In the genomic region with DNA sequence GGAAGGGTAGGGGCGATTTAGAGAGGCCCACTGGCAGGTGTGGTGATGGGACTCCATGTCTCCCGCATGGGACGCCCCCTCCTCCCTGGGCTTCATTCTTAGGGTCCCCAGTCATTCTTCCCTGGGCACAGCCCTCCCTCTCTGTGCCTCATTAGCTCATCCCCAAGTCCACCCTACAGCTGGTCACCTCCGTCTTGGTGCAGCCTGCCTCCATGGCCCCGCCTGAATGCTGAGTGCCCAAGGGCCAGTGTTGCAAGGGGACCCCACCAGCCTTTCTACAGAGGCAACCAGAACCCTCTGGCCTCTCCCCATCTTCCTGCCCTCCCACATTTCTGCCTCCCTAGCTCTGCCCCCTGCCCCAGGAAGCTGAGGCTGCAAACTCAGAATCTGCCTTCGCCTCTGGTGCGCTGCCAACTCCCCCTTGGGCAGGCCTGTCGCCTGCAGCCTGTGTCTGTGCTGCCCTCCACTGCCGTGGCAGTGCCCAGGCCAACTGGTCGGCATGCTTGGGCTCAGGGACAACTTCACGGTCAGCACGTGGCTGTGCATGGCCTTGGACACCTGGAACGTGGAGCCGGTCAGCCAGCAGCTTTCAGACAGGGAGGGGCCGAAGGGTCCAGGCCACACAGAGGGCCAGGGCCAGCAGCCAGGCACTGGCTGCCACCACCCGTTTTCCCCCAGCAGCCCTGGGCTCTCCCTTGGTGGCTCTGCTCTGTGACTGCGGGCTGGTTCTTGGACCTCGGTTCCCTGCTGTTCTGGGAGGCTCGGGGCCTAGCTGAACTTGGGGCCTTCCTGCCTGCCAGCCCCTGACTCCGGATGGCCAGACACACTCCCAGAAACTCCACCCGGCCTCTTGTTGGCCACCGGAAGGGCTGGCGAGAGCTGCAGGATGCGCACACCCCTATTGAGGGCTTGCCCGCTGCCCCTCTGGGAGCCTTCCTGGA, we compare ENCODE assay signal across 1 cellular context.
TF ChIP-seq lines count a peak whose summit lies in the region.

No MANE protein-coding gene starts in this region.

TF ChIP-seq in HepG2, 621 proteins besides CTCF, POLR2A, EP300 and RAD21 (continues in another document):
- TF ChIP-seq, protein P1, sequence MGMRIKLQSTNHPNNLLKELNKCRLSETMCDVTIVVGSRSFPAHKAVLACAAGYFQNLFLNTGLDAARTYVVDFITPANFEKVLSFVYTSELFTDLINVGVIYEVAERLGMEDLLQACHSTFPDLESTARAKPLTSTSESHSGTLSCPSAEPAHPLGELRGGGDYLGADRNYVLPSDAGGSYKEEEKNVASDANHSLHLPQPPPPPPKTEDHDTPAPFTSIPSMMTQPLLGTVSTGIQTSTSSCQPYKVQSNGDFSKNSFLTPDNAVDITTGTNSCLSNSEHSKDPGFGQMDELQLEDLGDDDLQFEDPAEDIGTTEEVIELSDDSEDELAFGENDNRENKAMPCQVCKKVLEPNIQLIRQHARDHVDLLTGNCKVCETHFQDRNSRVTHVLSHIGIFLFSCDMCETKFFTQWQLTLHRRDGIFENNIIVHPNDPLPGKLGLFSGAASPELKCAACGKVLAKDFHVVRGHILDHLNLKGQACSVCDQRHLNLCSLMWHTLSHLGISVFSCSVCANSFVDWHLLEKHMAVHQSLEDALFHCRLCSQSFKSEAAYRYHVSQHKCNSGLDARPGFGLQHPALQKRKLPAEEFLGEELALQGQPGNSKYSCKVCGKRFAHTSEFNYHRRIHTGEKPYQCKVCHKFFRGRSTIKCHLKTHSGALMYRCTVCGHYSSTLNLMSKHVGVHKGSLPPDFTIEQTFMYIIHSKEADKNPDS (CRISPR knock-in tag; IDR thresholded peaks at IDR 0.05) = peak; percentile 92
- TF ChIP-seq CREBL2 (CRISPR knock-in tag; IDR thresholded peaks at IDR 0.05; ENCODE audit: borderline replicate concordance) (peak; percentile 92; the same call in 1 of the 2 replicates), ZNF850 (CRISPR knock-in tag; conservative IDR thresholded peaks at IDR 0.05) (no peak), ZNF326 (CRISPR knock-in tag; IDR thresholded peaks at IDR 0.05; ENCODE audit: borderline replicate concordance) (no peak), RFX5 (IDR thresholded peaks at IDR 0.05; ENCODE audit: low read depth, low read length) (no peak), MNT (IDR thresholded peaks at IDR 0.05) (peak; percentile 86), DRAP1 (CRISPR knock-in tag; IDR thresholded peaks at IDR 0.05) (peak; percentile 77), ZC3H4 (CRISPR knock-in tag; IDR thresholded peaks at IDR 0.05; ENCODE audit: borderline replicate concordance) (no peak; the same call in 1 of the 2 replicates), REL (CRISPR knock-in tag; conservative IDR thresholded peaks at IDR 0.05) (peak; percentile 97), HMG20B (CRISPR knock-in tag; conservative IDR thresholded peaks at IDR 0.05) (no peak), SAFB2 (CRISPR knock-in tag; IDR thresholded peaks at IDR 0.05; ENCODE audit: borderline replicate concordance, low read depth) (peak; percentile 67; the same call in 1 of the 2 replicates), KDM4B (CRISPR knock-in tag; IDR thresholded peaks at IDR 0.05) (peak; percentile 91; the same call in 1 of the 2 replicates), MXD4 (CRISPR knock-in tag; IDR thresholded peaks at IDR 0.05) (peak; percentile 93), NFRKB (IDR thresholded peaks at IDR 0.05) (no peak), HMGXB3 (CRISPR knock-in tag; IDR thresholded peaks at IDR 0.05; ENCODE audit: borderline replicate concordance) (peak; percentile 82), ELF3 (CRISPR knock-in tag; IDR thresholded peaks at IDR 0.05) (peak; percentile 88), ATF1 (CRISPR knock-in tag; IDR thresholded peaks at IDR 0.05) (no peak), GATAD1 (CRISPR knock-in tag; IDR thresholded peaks at IDR 0.05) (peak; percentile 80), ZNF205 (CRISPR knock-in tag; IDR thresholded peaks at IDR 0.05) (peak; percentile 78), ZNF282 (IDR thresholded peaks at IDR 0.05; ENCODE audit: partially characterized antibody) (no peak), JUN (CRISPR knock-in tag; IDR thresholded peaks at IDR 0.05) (no peak), AKAP8 (CRISPR knock-in tag; IDR thresholded peaks at IDR 0.05) (peak; percentile 74; the same call in 1 of the 2 replicates), PTBP1 (IDR thresholded peaks at IDR 0.05; ENCODE audit: low read depth, low read length, poor library complexity, severe bottlenecking) (no peak), ZNF33A (CRISPR knock-in tag; IDR thresholded peaks at IDR 0.05; ENCODE audit: borderline replicate concordance) (peak; percentile 35; the same call in 1 of the 2 replicates), GLMP (CRISPR knock-in tag; IDR thresholded peaks at IDR 0.05; ENCODE audit: borderline replicate concordance) (no peak), TCF7L2 (IDR thresholded peaks at IDR 0.05; ENCODE audit: low read depth, low read length) (no peak), HDAC6 (IDR thresholded peaks at IDR 0.05; ENCODE audit: low read depth, low read length) (no peak), TP53 (CRISPR knock-in tag; conservative IDR thresholded peaks at IDR 0.05) (0 out of 2 replicates have a peak, but pooled peaks have one; percentile 16)
- TF ChIP-seq, protein P2, sequence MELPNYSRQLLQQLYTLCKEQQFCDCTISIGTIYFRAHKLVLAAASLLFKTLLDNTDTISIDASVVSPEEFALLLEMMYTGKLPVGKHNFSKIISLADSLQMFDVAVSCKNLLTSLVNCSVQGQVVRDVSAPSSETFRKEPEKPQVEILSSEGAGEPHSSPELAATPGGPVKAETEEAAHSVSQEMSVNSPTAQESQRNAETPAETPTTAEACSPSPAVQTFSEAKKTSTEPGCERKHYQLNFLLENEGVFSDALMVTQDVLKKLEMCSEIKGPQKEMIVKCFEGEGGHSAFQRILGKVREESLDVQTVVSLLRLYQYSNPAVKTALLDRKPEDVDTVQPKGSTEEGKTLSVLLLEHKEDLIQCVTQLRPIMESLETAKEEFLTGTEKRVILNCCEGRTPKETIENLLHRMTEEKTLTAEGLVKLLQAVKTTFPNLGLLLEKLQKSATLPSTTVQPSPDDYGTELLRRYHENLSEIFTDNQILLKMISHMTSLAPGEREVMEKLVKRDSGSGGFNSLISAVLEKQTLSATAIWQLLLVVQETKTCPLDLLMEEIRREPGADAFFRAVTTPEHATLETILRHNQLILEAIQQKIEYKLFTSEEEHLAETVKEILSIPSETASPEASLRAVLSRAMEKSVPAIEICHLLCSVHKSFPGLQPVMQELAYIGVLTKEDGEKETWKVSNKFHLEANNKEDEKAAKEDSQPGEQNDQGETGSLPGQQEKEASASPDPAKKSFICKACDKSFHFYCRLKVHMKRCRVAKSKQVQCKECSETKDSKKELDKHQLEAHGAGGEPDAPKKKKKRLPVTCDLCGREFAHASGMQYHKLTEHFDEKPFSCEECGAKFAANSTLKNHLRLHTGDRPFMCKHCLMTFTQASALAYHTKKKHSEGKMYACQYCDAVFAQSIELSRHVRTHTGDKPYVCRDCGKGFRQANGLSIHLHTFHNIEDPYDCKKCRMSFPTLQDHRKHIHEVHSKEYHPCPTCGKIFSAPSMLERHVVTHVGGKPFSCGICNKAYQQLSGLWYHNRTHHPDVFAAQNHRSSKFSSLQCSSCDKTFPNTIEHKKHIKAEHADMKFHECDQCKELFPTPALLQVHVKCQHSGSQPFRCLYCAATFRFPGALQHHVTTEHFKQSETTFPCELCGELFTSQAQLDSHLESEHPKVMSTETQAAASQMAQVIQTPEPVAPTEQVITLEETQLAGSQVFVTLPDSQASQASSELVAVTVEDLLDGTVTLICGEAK (IDR thresholded peaks at IDR 0.05) = no peak
- TF ChIP-seq, protein P2 (CRISPR knock-in tag; IDR thresholded peaks at IDR 0.05) = peak; percentile 94
- TF ChIP-seq, protein P3, sequence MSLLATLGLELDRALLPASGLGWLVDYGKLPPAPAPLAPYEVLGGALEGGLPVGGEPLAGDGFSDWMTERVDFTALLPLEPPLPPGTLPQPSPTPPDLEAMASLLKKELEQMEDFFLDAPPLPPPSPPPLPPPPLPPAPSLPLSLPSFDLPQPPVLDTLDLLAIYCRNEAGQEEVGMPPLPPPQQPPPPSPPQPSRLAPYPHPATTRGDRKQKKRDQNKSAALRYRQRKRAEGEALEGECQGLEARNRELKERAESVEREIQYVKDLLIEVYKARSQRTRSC (CRISPR knock-in tag; IDR thresholded peaks at IDR 0.05; ENCODE audit: low read depth) = peak; percentile 93; the same call in 1 of the 2 replicates
- TF ChIP-seq, protein P4, sequence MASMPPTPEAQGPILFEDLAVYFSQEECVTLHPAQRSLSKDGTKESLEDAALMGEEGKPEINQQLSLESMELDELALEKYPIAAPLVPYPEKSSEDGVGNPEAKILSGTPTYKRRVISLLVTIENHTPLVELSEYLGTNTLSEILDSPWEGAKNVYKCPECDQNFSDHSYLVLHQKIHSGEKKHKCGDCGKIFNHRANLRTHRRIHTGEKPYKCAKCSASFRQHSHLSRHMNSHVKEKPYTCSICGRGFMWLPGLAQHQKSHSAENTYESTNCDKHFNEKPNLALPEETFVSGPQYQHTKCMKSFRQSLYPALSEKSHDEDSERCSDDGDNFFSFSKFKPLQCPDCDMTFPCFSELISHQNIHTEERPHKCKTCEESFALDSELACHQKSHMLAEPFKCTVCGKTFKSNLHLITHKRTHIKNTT (CRISPR knock-in tag; IDR thresholded peaks at IDR 0.05) = no peak
